ENCODE assay signal across 38 cellular contexts in genomic region chr13:52002361-52002760, GRCh38.
"Had no signal": no experiment of that assay in that cellular context is flagged by ENCODE, and none has a peak within 500 bp of the region (broad histone marks: within the 10 kb centered on the region; RNA-seq: fewer than 3 reads in every experiment).

No MANE protein-coding gene starts in this region.

- H3K27me3 ChIP-seq: adrenal gland, body of pancreas, breast epithelium, Peyer's patch had no signal

- H3K36me3 ChIP-seq: adrenal gland, breast epithelium, Peyer's patch, SJSA1 had no signal

- ATAC-seq: activated naive CD4-positive, alpha-beta T cell treated with anti-CD3 and anti-CD28 coated beads, Interleukin-2, amount 50 U/mL, for 72 hours; activated T-cell treated with anti-CD3 and anti-CD28 coated beads, Interleukin-2, amount 50 U/mL, for 4 hours; body of pancreas; PC-3 had no signal

- H3K27ac Mint-ChIP-seq: activated B cell treated with CpG ODN at 0.5 μM for 24 hours; activated CD4-positive, alpha-beta memory T cell treated with anti-CD3 and anti-CD28 coated beads for 36 hours; activated naive CD4-positive, alpha-beta T cell treated with anti-CD3 and anti-CD28 coated beads for 36 hours; activated naive CD4-positive, alpha-beta T cell treated with anti-CD3 and anti-CD28 coated beads, Interleukin-2, amount 50 U/mL, for 72 hours; activated T-helper 1 cell treated with anti-CD3 and anti-CD28 coated beads, Interleukin-12 subunit alpha, Interleukin-12 subunit beta, Interleukin-2, Interleukin-4 antibody, amounts not matched to agents 30 ng/mL and 10 ng/mL and 1 ng/mL, durations not matched to agents 14 hours and 24 hours and 36 hours had no signal

- H3K36me3 Mint-ChIP-seq: activated CD4-positive, alpha-beta memory T cell treated with anti-CD3 and anti-CD28 coated beads for 36 hours; activated naive CD4-positive, alpha-beta T cell treated with anti-CD3 and anti-CD28 coated beads, Interleukin-2, amount 50 U/mL, for 72 hours had no signal

- H3K9ac ChIP-seq: KMS-11, SK-N-SH had no signal

- H3K4me1 ChIP-seq: adrenal gland, breast epithelium, SJSA1 had no signal

- H3K9me3 Mint-ChIP-seq: activated B cell treated with CpG ODN at 0.5 μM for 24 hours; activated CD4-positive, alpha-beta memory T cell treated with anti-CD3 and anti-CD28 coated beads for 36 hours; activated naive CD4-positive, alpha-beta T cell treated with anti-CD3 and anti-CD28 coated beads for 36 hours; activated naive CD4-positive, alpha-beta T cell treated with anti-CD3 and anti-CD28 coated beads, Interleukin-2, amount 50 U/mL, for 72 hours; activated T-cell treated with anti-CD3 and anti-CD28 coated beads, Interleukin-2, amount 50 U/mL, for 4 hours; activated T-helper 1 cell treated with anti-CD3 and anti-CD28 coated beads, Interleukin-12 subunit alpha, Interleukin-12 subunit beta, Interleukin-2, Interleukin-4 antibody, amounts not matched to agents 30 ng/mL and 10 ng/mL and 1 ng/mL, durations not matched to agents 14 hours and 24 hours and 36 hours had no signal

- H3K9me3 ChIP-seq: adrenal gland, body of pancreas, breast epithelium, Peyer's patch, SJSA1, SK-N-SH had no signal

- H3K27ac ChIP-seq: adrenal gland, body of pancreas, breast epithelium, KMS-11, Peyer's patch, SJSA1 had no signal

- H3K4me1 Mint-ChIP-seq: activated B cell treated with CpG ODN at 0.5 μM for 24 hours had no signal

- H3K4me2 ChIP-seq: KMS-11, SK-N-SH had no signal

- H3K4me3 Mint-ChIP-seq: activated B cell treated with CpG ODN at 0.5 μM for 24 hours; activated CD4-positive, alpha-beta memory T cell treated with anti-CD3 and anti-CD28 coated beads for 36 hours; activated naive CD4-positive, alpha-beta T cell treated with anti-CD3 and anti-CD28 coated beads for 36 hours; activated T-cell treated with anti-CD3 and anti-CD28 coated beads, Interleukin-2, amount 50 U/mL, for 4 hours; activated T-helper 1 cell treated with anti-CD3 and anti-CD28 coated beads, Interleukin-12 subunit alpha, Interleukin-12 subunit beta, Interleukin-2, Interleukin-4 antibody, amounts not matched to agents 30 ng/mL and 10 ng/mL and 1 ng/mL, durations not matched to agents 14 hours and 24 hours and 36 hours had no signal

- H3K4me3 ChIP-seq: adrenal gland, body of pancreas, breast epithelium, Peyer's patch, SJSA1 had no signal

- DNase-seq: activated B cell treated with CpG ODN at 0.5 μM for 24 hours; activated CD4-positive, alpha-beta memory T cell treated with anti-CD3 and anti-CD28 coated beads for 36 hours; activated CD4-positive, alpha-beta T cell treated with anti-CD3 and anti-CD28 coated beads for 4 hours; activated CD4-positive, alpha-beta T cell treated with anti-CD3 and anti-CD28 coated beads, Interleukin-2, amount 50 U/mL, for 1 hour; activated CD4-positive, CD25-positive, alpha-beta regulatory T cell treated with anti-CD3 and anti-CD28 coated beads, Interleukin-2, amount 50 U/mL, for 72 hours; activated CD8-positive, alpha-beta memory T cell treated with anti-CD3 and anti-CD28 coated beads, Interleukin-2, amount 50 U/mL, for 4 hours; activated gamma-delta T cell treated with Interleukin-2 at 50 U/mL for 16 hours; activated naive CD4-positive, alpha-beta T cell treated with anti-CD3 and anti-CD28 coated beads for 36 hours; activated T-cell treated with anti-CD3 and anti-CD28 coated beads for 4 hours; activated T-cell treated with anti-CD3 and anti-CD28 coated beads, Interleukin-2, amount 50 U/mL, for 4 hours; adrenal gland; body of pancreas; cerebellar nuclear complex; MM.1S; MV-4-11; NCI-H1092; NCI-H1436 treated with DMSO at 0.1 percent for 48 hours; NCI-H1694 treated with DMSO at 0.1 percent for 48 hours; NCI-H2029; NCI-H2227 treated with DMSO at 0.1 percent for 48 hours; NCI-H446; NCI-H510A treated with DMSO at 0.1 percent for 48 hours; NCI-H526 treated with DMSO at 0.1 percent for 48 hours; NK-92 treated with Interleukin-12 subunit alpha and Interleukin-12 subunit beta, amount 100 ng/mL, for 24 hours; PC-3; Peyer's patch; RPMI8226; SHP77 treated with DMSO at 0.1 percent for 48 hours; SK-N-SH; SW 1271; T-helper 1 cell; T-helper 2 cell; T-helper 9 cell had no signal
